ENCODE assay signal across 1 cellular context in genomic region chr9:96169488-96169887, GRCh38.
A peak's percentile ranks its signal among the peaks of the same experiment; 100 is the strongest.
TF ChIP-seq lines count a peak whose summit lies in the region.

No MANE protein-coding gene starts in this region.

TF ChIP-seq in HepG2, 621 proteins besides CTCF, POLR2A, EP300 and RAD21 (continued from another document):
- TF ChIP-seq, protein P1, sequence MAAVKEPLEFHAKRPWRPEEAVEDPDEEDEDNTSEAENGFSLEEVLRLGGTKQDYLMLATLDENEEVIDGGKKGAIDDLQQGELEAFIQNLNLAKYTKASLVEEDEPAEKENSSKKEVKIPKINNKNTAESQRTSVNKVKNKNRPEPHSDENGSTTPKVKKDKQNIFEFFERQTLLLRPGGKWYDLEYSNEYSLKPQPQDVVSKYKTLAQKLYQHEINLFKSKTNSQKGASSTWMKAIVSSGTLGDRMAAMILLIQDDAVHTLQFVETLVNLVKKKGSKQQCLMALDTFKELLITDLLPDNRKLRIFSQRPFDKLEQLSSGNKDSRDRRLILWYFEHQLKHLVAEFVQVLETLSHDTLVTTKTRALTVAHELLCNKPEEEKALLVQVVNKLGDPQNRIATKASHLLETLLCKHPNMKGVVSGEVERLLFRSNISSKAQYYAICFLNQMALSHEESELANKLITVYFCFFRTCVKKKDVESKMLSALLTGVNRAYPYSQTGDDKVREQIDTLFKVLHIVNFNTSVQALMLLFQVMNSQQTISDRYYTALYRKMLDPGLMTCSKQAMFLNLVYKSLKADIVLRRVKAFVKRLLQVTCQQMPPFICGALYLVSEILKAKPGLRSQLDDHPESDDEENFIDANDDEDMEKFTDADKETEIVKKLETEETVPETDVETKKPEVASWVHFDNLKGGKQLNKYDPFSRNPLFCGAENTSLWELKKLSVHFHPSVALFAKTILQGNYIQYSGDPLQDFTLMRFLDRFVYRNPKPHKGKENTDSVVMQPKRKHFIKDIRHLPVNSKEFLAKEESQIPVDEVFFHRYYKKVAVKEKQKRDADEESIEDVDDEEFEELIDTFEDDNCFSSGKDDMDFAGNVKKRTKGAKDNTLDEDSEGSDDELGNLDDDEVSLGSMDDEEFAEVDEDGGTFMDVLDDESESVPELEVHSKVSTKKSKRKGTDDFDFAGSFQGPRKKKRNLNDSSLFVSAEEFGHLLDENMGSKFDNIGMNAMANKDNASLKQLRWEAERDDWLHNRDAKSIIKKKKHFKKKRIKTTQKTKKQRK (IDR thresholded peaks at IDR 0.05; ENCODE audit: low read length), result no peak
- TF ChIP-seq, protein P2, sequence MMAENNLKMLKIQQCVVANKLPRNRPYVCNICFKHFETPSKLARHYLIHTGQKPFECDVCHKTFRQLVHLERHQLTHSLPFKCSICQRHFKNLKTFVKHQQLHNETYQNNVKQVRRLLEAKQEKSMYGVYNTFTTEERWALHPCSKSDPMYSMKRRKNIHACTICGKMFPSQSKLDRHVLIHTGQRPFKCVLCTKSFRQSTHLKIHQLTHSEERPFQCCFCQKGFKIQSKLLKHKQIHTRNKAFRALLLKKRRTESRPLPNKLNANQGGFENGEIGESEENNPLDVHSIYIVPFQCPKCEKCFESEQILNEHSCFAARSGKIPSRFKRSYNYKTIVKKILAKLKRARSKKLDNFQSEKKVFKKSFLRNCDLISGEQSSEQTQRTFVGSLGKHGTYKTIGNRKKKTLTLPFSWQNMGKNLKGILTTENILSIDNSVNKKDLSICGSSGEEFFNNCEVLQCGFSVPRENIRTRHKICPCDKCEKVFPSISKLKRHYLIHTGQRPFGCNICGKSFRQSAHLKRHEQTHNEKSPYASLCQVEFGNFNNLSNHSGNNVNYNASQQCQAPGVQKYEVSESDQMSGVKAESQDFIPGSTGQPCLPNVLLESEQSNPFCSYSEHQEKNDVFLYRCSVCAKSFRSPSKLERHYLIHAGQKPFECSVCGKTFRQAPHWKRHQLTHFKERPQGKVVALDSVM (CRISPR knock-in tag; IDR thresholded peaks at IDR 0.05), result no peak
- TF ChIP-seq ZBTB33 (CRISPR knock-in tag; IDR thresholded peaks at IDR 0.05) (no peak), ZNF687 (CRISPR knock-in tag; IDR thresholded peaks at IDR 0.05) (0 out of 2 replicates have a peak, but pooled peaks have one; percentile 33), MTF2 (CRISPR knock-in tag; IDR thresholded peaks at IDR 0.05; ENCODE audit: borderline replicate concordance) (0 out of 2 replicates have a peak, but pooled peaks have one; percentile 55), JUND (CRISPR knock-in tag; IDR thresholded peaks at IDR 0.05) (no peak), ARID5B (CRISPR knock-in tag; IDR thresholded peaks at IDR 0.05) (0 out of 2 replicates have a peak, but pooled peaks have one; percentile 8), RXRA (CRISPR knock-in tag; IDR thresholded peaks at IDR 0.05) (no peak), ZGPAT (CRISPR knock-in tag; IDR thresholded peaks at IDR 0.05) (no peak), CREB1 (IDR thresholded peaks at IDR 0.05) (no peak), CREB1 (CRISPR knock-in tag; IDR thresholded peaks at IDR 0.05) (no peak), FOXP1 (IDR thresholded peaks at IDR 0.05) (no peak), FOXP1 (CRISPR knock-in tag; IDR thresholded peaks at IDR 0.05) (no peak), ZFAT (CRISPR knock-in tag; conservative IDR thresholded peaks at IDR 0.05) (no peak), ZNF446 (CRISPR knock-in tag; IDR thresholded peaks at IDR 0.05) (no peak), DMAP1 (CRISPR knock-in tag; IDR thresholded peaks at IDR 0.05) (no peak), KLF9 (CRISPR knock-in tag; IDR thresholded peaks at IDR 0.05; ENCODE audit: low read depth) (no peak), ESRRA (CRISPR knock-in tag; IDR thresholded peaks at IDR 0.05; ENCODE audit: low read depth) (no peak), ZNF570 (CRISPR knock-in tag; IDR thresholded peaks at IDR 0.05; ENCODE audit: borderline replicate concordance) (no peak)
- TF ChIP-seq, protein P3, sequence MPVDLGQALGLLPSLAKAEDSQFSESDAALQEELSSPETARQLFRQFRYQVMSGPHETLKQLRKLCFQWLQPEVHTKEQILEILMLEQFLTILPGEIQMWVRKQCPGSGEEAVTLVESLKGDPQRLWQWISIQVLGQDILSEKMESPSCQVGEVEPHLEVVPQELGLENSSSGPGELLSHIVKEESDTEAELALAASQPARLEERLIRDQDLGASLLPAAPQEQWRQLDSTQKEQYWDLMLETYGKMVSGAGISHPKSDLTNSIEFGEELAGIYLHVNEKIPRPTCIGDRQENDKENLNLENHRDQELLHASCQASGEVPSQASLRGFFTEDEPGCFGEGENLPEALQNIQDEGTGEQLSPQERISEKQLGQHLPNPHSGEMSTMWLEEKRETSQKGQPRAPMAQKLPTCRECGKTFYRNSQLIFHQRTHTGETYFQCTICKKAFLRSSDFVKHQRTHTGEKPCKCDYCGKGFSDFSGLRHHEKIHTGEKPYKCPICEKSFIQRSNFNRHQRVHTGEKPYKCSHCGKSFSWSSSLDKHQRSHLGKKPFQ (CRISPR knock-in tag; IDR thresholded peaks at IDR 0.05; ENCODE audit: insufficient replicate concordance), result no peak
- TF ChIP-seq, protein P4, sequence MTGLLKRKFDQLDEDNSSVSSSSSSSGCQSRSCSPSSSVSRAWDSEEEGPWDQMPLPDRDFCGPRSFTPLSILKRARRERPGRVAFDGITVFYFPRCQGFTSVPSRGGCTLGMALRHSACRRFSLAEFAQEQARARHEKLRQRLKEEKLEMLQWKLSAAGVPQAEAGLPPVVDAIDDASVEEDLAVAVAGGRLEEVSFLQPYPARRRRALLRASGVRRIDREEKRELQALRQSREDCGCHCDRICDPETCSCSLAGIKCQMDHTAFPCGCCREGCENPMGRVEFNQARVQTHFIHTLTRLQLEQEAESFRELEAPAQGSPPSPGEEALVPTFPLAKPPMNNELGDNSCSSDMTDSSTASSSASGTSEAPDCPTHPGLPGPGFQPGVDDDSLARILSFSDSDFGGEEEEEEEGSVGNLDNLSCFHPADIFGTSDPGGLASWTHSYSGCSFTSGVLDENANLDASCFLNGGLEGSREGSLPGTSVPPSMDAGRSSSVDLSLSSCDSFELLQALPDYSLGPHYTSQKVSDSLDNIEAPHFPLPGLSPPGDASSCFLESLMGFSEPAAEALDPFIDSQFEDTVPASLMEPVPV (CRISPR knock-in tag; IDR thresholded peaks at IDR 0.05), result no peak
TF ChIP-seq in HepG2: peak in this region for 6.
